ENCODE assay signal across 21 cellular contexts in the genomic region with DNA sequence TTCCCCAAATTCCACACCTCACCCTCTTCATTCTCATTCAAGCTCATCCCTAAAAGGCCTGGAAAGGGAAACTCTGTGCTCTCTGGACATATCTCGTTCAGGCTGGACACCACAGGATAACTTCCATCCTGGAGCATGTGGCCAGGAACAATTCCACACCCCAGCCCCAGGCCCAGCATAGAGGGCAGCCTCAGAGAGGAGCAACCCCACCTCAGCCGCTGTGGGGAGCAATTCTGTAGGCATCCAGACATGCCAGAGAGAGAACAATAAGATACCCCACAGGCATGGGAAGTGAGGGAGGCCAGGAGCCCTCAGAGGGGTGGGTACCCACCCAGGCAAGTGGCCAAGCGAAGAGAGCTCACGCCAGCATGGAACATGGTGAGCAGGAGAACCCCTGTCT.
"Had no signal": no experiment of that assay in that cellular context is flagged by ENCODE, and none has a peak within 500 bp of the region (broad histone marks: within the 10 kb centered on the region; RNA-seq: fewer than 3 reads in every experiment).

No MANE protein-coding gene starts in this region.

- H3K36me3 Mint-ChIP-seq: activated naive CD8-positive, alpha-beta T cell treated with anti-CD3 and anti-CD28 coated beads, Interleukin-2, amount 10 ng/mL, durations not matched to agents 7 days and 5 days; memory B cell; naive thymus-derived CD8-positive, alpha-beta T cell; stimulated activated naive B cell treated with anti-CD40 and anti-IgM and Interleukin-4, amounts not matched to agents 10 μg/mL and 1 μg/mL and 100 μg/mL, for 72 hours; T-cell had no signal

- H3K4me3 ChIP-seq: body of pancreas, mucosa of descending colon, right atrium auricular region, thoracic aorta, upper lobe of left lung had no signal

- ATAC-seq: activated CD8-positive, alpha-beta T cell treated with anti-CD3 and anti-CD28 coated beads for 36 hours; body of pancreas; esophagus mucosa; naive thymus-derived CD8-positive, alpha-beta T cell; stimulated activated naive B cell treated with anti-CD40 and anti-IgM and Interleukin-4, amounts not matched to agents 10 μg/mL and 1 μg/mL and 100 μg/mL, for 72 hours; T-cell had no signal

- H3K4me1 Mint-ChIP-seq: activated B cell treated with CpG ODN at 0.5 μM for 24 hours; memory B cell; naive thymus-derived CD8-positive, alpha-beta T cell; stimulated activated naive B cell treated with anti-CD40 and anti-IgM and Interleukin-4, amounts not matched to agents 10 μg/mL and 1 μg/mL and 100 μg/mL, for 72 hours; T-cell had no signal

- H3K27ac Mint-ChIP-seq: activated B cell treated with CpG ODN at 0.5 μM for 24 hours; activated CD8-positive, alpha-beta T cell treated with anti-CD3 and anti-CD28 coated beads for 36 hours; activated naive CD8-positive, alpha-beta T cell treated with anti-CD3 and anti-CD28 coated beads, Interleukin-2, amount 10 ng/mL, durations not matched to agents 7 days and 5 days; activated T-helper 2 cell treated with anti-CD3 and anti-CD28 coated beads, Interferon-gamma antibody, Interleukin-2, Interleukin-4, amounts not matched to agents 10 μg/mL and 5 μg/mL and 100 μg/mL, durations not matched to agents 14 hours and 24 hours and 36 hours; memory B cell; naive thymus-derived CD8-positive, alpha-beta T cell; stimulated activated naive B cell treated with anti-CD40 and anti-IgM and Interleukin-4, amounts not matched to agents 10 μg/mL and 1 μg/mL and 100 μg/mL, for 72 hours; T-cell had no signal

- H3K4me3 Mint-ChIP-seq: activated B cell treated with CpG ODN at 0.5 μM for 24 hours; activated CD8-positive, alpha-beta T cell treated with anti-CD3 and anti-CD28 coated beads for 36 hours; activated naive CD8-positive, alpha-beta T cell treated with anti-CD3 and anti-CD28 coated beads, Interleukin-2, amount 10 ng/mL, durations not matched to agents 7 days and 5 days; memory B cell; naive thymus-derived CD8-positive, alpha-beta T cell; stimulated activated naive B cell treated with anti-CD40 and anti-IgM and Interleukin-4, amounts not matched to agents 10 μg/mL and 1 μg/mL and 100 μg/mL, for 72 hours; T-cell had no signal

- H3K9me3 Mint-ChIP-seq: activated B cell treated with CpG ODN at 0.5 μM for 24 hours; activated CD8-positive, alpha-beta T cell treated with anti-CD3 and anti-CD28 coated beads for 36 hours; activated naive CD8-positive, alpha-beta T cell treated with anti-CD3 and anti-CD28 coated beads, Interleukin-2, amount 10 ng/mL, durations not matched to agents 7 days and 5 days; activated T-helper 2 cell treated with anti-CD3 and anti-CD28 coated beads, Interferon-gamma antibody, Interleukin-2, Interleukin-4, amounts not matched to agents 10 μg/mL and 5 μg/mL and 100 μg/mL, durations not matched to agents 14 hours and 24 hours and 36 hours; memory B cell; naive thymus-derived CD8-positive, alpha-beta T cell; stimulated activated naive B cell treated with anti-CD40 and anti-IgM and Interleukin-4, amounts not matched to agents 10 μg/mL and 1 μg/mL and 100 μg/mL, for 72 hours; T-cell had no signal

- H3K27ac ChIP-seq: body of pancreas, right atrium auricular region, SK-N-MC, thoracic aorta, upper lobe of left lung had no signal

- DNase-seq: activated B cell treated with CpG ODN at 0.5 μM for 24 hours; activated CD4-positive, alpha-beta T cell treated with anti-CD3 and anti-CD28 coated beads for 4 hours; activated CD8-positive, alpha-beta T cell treated with anti-CD3 and anti-CD28 coated beads for 36 hours; activated naive CD4-positive, alpha-beta T cell treated with Interleukin-2 at 50 U/mL for 16 hours; activated naive CD8-positive, alpha-beta T cell treated with anti-CD3 and anti-CD28 coated beads, Interleukin-2, amount 10 ng/mL, durations not matched to agents 7 days and 5 days; activated T-cell treated with anti-CD3 and anti-CD28 coated beads, Interleukin-2, amount 50 U/mL, for 1 hour; body of pancreas; effector CD4-positive, alpha-beta T cell; mucosa of descending colon; naive thymus-derived CD8-positive, alpha-beta T cell; occipital lobe; stimulated activated CD4-positive, alpha-beta T cell treated with anti-CD3 and anti-CD28 coated beads, Interleukin-4, amount 100 ng/mL, for 24 hours; stimulated activated naive B cell treated with anti-CD40 and anti-IgM and Interleukin-4, amounts not matched to agents 10 μg/mL and 1 μg/mL and 100 μg/mL, for 72 hours; T-cell; upper lobe of left lung had no signal
